28 cellular contexts compared by ENCODE assay signal in genomic region chr7:126686474-126686873, GRCh38.
A peak's percentile ranks its signal among the peaks of the same experiment; 100 is the strongest.
DNase-seq lines count a peak whose midpoint lies in the region; ATAC-seq, FAIRE-seq and TF ChIP-seq lines count a peak whose summit lies in the region.
"Had no signal": no experiment of that assay in that cellular context is flagged by ENCODE, and none has a peak within 500 bp of the region (broad histone marks: within the 10 kb centered on the region; RNA-seq: fewer than 3 reads in every experiment).

No MANE protein-coding gene starts in this region.

- peak overlapping the region; percentile 59 for H4K8ac ChIP-seq in neuronal stem cell (ENCODE audit: low read depth, low read length)

- H3K4me1 ChIP-seq in kidney (ENCODE audit: control insufficient read depth in 1 of 2, insufficient read depth in 1 of 2, low read depth in 1 of 2, low read length in 2 of 2) (no peaks in the 10 kb centered on the region), neuronal stem cell (ENCODE audit: control insufficient read depth in 2 of 2, insufficient read depth in 1 of 2, low read depth in 1 of 2, low read length in 2 of 2) (peaks cover 0 to 6% of the 10 kb centered on the region in 2 donors)
- H3K4me1 ChIP-seq: A549; BE2C; BLaER1 treated with 17β-estradiol and CSF1 and Interleukin-3, amounts not matched to agents 10 nM and 100 nM had no signal

- intact Hi-C loops in kidney (cut with DNase I): no loop called here

- H4K91ac ChIP-seq in neuronal stem cell (ENCODE audit: low read depth, low read length, poor library complexity): peak overlapping the region; percentile 70

- no peak overlapping the region for H3K27ac ChIP-seq in kidney (ENCODE audit: low read depth in 2 of 2, low read length in 2 of 2)
- H3K27ac ChIP-seq in neuronal stem cell (replicated peaks; ENCODE audit: low read length): no peak overlapping the region
- H3K27ac ChIP-seq: 22Rv1; A549; BLaER1 treated with 17β-estradiol and CSF1 and Interleukin-3, amounts not matched to agents 10 nM and 100 nM had no signal

- H2BK120ac ChIP-seq in neuronal stem cell (ENCODE audit: low read depth, low read length): no peak overlapping the region

- H3K27me3 Mint-ChIP-seq in activated naive CD8-positive, alpha-beta T cell treated with anti-CD3 and anti-CD28 coated beads, Interleukin-2, amount 50 U/mL, for 24 hours: no peaks in the 10 kb centered on the region
- no peaks in the 10 kb centered on the region for H3K27me3 Mint-ChIP-seq in activated naive CD8-positive, alpha-beta T cell treated with anti-CD3 and anti-CD28 coated beads for 36 hours
- H3K27me3 Mint-ChIP-seq in stimulated activated naive CD8-positive, alpha-beta T cell treated with anti-CD3 and anti-CD28 coated beads, Interleukin-15, amount 100 ng/mL, for 72 hours: no peaks in the 10 kb centered on the region
- H3K27me3 Mint-ChIP-seq: CD4-positive, alpha-beta T cell; CD8-positive, alpha-beta memory T cell had no signal

- no peak overlapping the region for H2AFZ ChIP-seq in neuronal stem cell (ENCODE audit: low read length)
- H2AFZ ChIP-seq: GM23338 had no signal

- H3K4me2 ChIP-seq in neuronal stem cell (ENCODE audit: insufficient read depth, low read length, poor library complexity, severe bottlenecking): no peak overlapping the region
- H3K4me2 ChIP-seq: A549; BLaER1 treated with 17β-estradiol and CSF1 and Interleukin-3, amounts not matched to agents 10 nM and 100 nM; GM23338 had no signal

- peak; percentile 39 for ATAC-seq in activated naive CD8-positive, alpha-beta T cell treated with anti-CD3 and anti-CD28 coated beads, Interleukin-2, amount 50 U/mL, for 24 hours
- ATAC-seq in stimulated activated naive CD8-positive, alpha-beta T cell treated with anti-CD3 and anti-CD28 coated beads, Interleukin-15, amount 100 ng/mL, for 72 hours: no peak
- ATAC-seq: A549, GM23338 had no signal

- H3K18ac ChIP-seq in neuronal stem cell (ENCODE audit: low read length): peak overlapping the region; percentile 92

- H3K14ac ChIP-seq in neuronal stem cell (ENCODE audit: low read length): peak overlapping the region; percentile 98

- peak overlapping the region; percentile 79 for H2BK15ac ChIP-seq in neuronal stem cell (ENCODE audit: low read length)

- H2AK5ac ChIP-seq in neuronal stem cell (ENCODE audit: low read depth, low read length): peak overlapping the region; percentile 97

- H3K4me3 ChIP-seq in kidney (ENCODE audit: low read length in 2 of 2) (no peak overlapping the region), neuronal stem cell (ENCODE audit: low read length in 2 of 2) (no peak overlapping the region)
- H3K4me3 ChIP-seq: A549; BLaER1 treated with 17β-estradiol and CSF1 and Interleukin-3, amounts not matched to agents 10 nM and 100 nM; GM23338 had no signal

- peak overlapping the region; percentile 35 for H2BK5ac ChIP-seq in neuronal stem cell (ENCODE audit: low read length)

- H3K4me1 Mint-ChIP-seq in activated naive CD8-positive, alpha-beta T cell treated with anti-CD3 and anti-CD28 coated beads, Interleukin-2, amount 50 U/mL, for 24 hours: no peaks in the 10 kb centered on the region
- no peaks in the 10 kb centered on the region for H3K4me1 Mint-ChIP-seq in activated naive CD8-positive, alpha-beta T cell treated with anti-CD3 and anti-CD28 coated beads for 36 hours
- no peaks in the 10 kb centered on the region for H3K4me1 Mint-ChIP-seq in stimulated activated naive CD8-positive, alpha-beta T cell treated with anti-CD3 and anti-CD28 coated beads, Interleukin-15, amount 100 ng/mL, for 72 hours
- H3K4me1 Mint-ChIP-seq: CD14-positive monocyte; CD8-positive, alpha-beta memory T cell had no signal

- peaks cover 2% of the 10 kb centered on the region for H3K79me1 ChIP-seq in neuronal stem cell (ENCODE audit: low read depth, low read length)

- peak overlapping the region; percentile 90 for H2BK12ac ChIP-seq in neuronal stem cell (ENCODE audit: low read length)

- H3K9ac ChIP-seq in kidney (ENCODE audit: low read length in 2 of 2): no peak overlapping the region
- H3K9ac ChIP-seq in neuronal stem cell (ENCODE audit: low read depth, low read length, poor library complexity): no peak overlapping the region
- H3K9ac ChIP-seq: BLaER1 treated with 17β-estradiol and CSF1 and Interleukin-3, amounts not matched to agents 10 nM and 100 nM had no signal

- H3K4ac ChIP-seq in neuronal stem cell (ENCODE audit: low read length): peak overlapping the region; percentile 31

- H3K9me3 ChIP-seq in kidney (ENCODE audit: control insufficient read depth in 1 of 2, low read length in 2 of 2): no peaks in the 10 kb centered on the region
- peaks cover 5 to 11% of the 10 kb centered on the region in 2 donors for H3K9me3 ChIP-seq in neuronal stem cell (replicated peaks in 1 of 2; ENCODE audit: control insufficient read depth in 2 of 2, insufficient read depth in 1 of 2, low read depth in 1 of 2, low read length in 2 of 2)
- H3K9me3 ChIP-seq: A549, BE2C had no signal

- no peaks in the 10 kb centered on the region for H3K36me3 Mint-ChIP-seq in activated naive CD8-positive, alpha-beta T cell treated with anti-CD3 and anti-CD28 coated beads, Interleukin-2, amount 50 U/mL, for 24 hours (ENCODE audit: low read depth)
- no peaks in the 10 kb centered on the region for H3K36me3 Mint-ChIP-seq in activated naive CD8-positive, alpha-beta T cell treated with anti-CD3 and anti-CD28 coated beads for 36 hours
- H3K36me3 Mint-ChIP-seq: CD14-positive monocyte; CD8-positive, alpha-beta memory T cell had no signal

- no CpG with 5 or more reads among the region's 5 CpGs for WGBS in neuronal stem cell (ENCODE audit: extremely low coverage in 2 of 2, insufficient read length in 2 of 2, insufficient replicate concordance in 1 of 2), 2 donors

- H3K9me3 Mint-ChIP-seq in activated naive CD8-positive, alpha-beta T cell treated with anti-CD3 and anti-CD28 coated beads, Interleukin-2, amount 50 U/mL, for 24 hours: no peaks in the 10 kb centered on the region
- no peaks in the 10 kb centered on the region for H3K9me3 Mint-ChIP-seq in activated naive CD8-positive, alpha-beta T cell treated with anti-CD3 and anti-CD28 coated beads for 36 hours
- H3K9me3 Mint-ChIP-seq in stimulated activated naive CD8-positive, alpha-beta T cell treated with anti-CD3 and anti-CD28 coated beads, Interleukin-15, amount 100 ng/mL, for 72 hours: peaks cover 0 to 7% of the 10 kb centered on the region in 2 donors
- H3K9me3 Mint-ChIP-seq: CD4-positive, alpha-beta T cell; CD8-positive, alpha-beta memory T cell had no signal

- no peak for FAIRE-seq in kidney (lab: Jason Lieb, UNC)
- FAIRE-seq: A549, D721Med, GM12891, GM18507, GM19239, H54 had no signal

- TF ChIP-seq CTCF in kidney (IDR thresholded peaks at IDR 0.05; ENCODE audit: borderline replicate concordance, extremely low read depth, insufficient read depth): no peak

- no peaks in the 10 kb centered on the region for H3K36me3 ChIP-seq in kidney (ENCODE audit: control insufficient read depth in 1 of 2, insufficient read depth in 2 of 2, low read length in 2 of 2)
- no peaks in the 10 kb centered on the region for H3K36me3 ChIP-seq in neuronal stem cell (replicated peaks in 1 of 2; ENCODE audit: control insufficient read depth in 2 of 2, insufficient read depth in 2 of 2, low read length in 2 of 2)
- H3K36me3 ChIP-seq: BE2C; BLaER1 treated with 17β-estradiol and CSF1 and Interleukin-3, amounts not matched to agents 10 nM and 100 nM had no signal

- DNase-seq in activated naive CD8-positive, alpha-beta T cell treated with anti-CD3 and anti-CD28 coated beads, Interleukin-2, amount 50 U/mL, for 24 hours: no peak
- DNase-seq in activated naive CD8-positive, alpha-beta T cell treated with anti-CD3 and anti-CD28 coated beads for 36 hours: no peak
- DNase-seq in cerebellar cortex (ENCODE audit: low spot score) (peak; percentile 9), kidney (peak; percentile 44), neuronal stem cell (ENCODE audit: low spot score) (no peak), A172 (ENCODE audit: low spot score) (no peak), hepatic stellate cell (ENCODE audit: low spot score) (no peak)
- DNase-seq in stimulated activated naive CD8-positive, alpha-beta T cell treated with anti-CD3 and anti-CD28 coated beads, Interleukin-15, amount 100 ng/mL, for 72 hours: no peak
- DNase-seq: ACHN; AML-193; BE2C; CD4-positive, alpha-beta T cell; CD8-positive, alpha-beta memory T cell; DMS 273 treated with DMSO at 0.1 percent for 48 hours; DMS79; EL; GF-D8; HCEC 1CT had no signal

- H3K4me3 Mint-ChIP-seq in activated naive CD8-positive, alpha-beta T cell treated with anti-CD3 and anti-CD28 coated beads, Interleukin-2, amount 50 U/mL, for 24 hours: no peak overlapping the region
- no peak overlapping the region for H3K4me3 Mint-ChIP-seq in activated naive CD8-positive, alpha-beta T cell treated with anti-CD3 and anti-CD28 coated beads for 36 hours
- H3K4me3 Mint-ChIP-seq in stimulated activated naive CD8-positive, alpha-beta T cell treated with anti-CD3 and anti-CD28 coated beads, Interleukin-15, amount 100 ng/mL, for 72 hours: no peak overlapping the region
- H3K4me3 Mint-ChIP-seq: CD14-positive monocyte; CD4-positive, alpha-beta T cell; CD8-positive, alpha-beta memory T cell; GM23338 had no signal

- no peak overlapping the region for H3K23ac ChIP-seq in neuronal stem cell (ENCODE audit: low read depth, low read length, poor library complexity)

- H3K27me3 ChIP-seq in neuronal stem cell (ENCODE audit: control insufficient read depth in 3 of 3, insufficient read depth in 3 of 3, low read depth in 1 of 3, low read length in 3 of 3): no peaks in the 10 kb centered on the region
- H3K27me3 ChIP-seq: BE2C; BLaER1 treated with 17β-estradiol and CSF1 and Interleukin-3, amounts not matched to agents 10 nM and 100 nM had no signal

- H3K27ac Mint-ChIP-seq in activated naive CD8-positive, alpha-beta T cell treated with anti-CD3 and anti-CD28 coated beads, Interleukin-2, amount 50 U/mL, for 24 hours: no peak overlapping the region
- no peak overlapping the region for H3K27ac Mint-ChIP-seq in activated naive CD8-positive, alpha-beta T cell treated with anti-CD3 and anti-CD28 coated beads for 36 hours
- H3K27ac Mint-ChIP-seq in stimulated activated naive CD8-positive, alpha-beta T cell treated with anti-CD3 and anti-CD28 coated beads, Interleukin-15, amount 100 ng/mL, for 72 hours: no peak overlapping the region
- H3K27ac Mint-ChIP-seq: CD14-positive monocyte; CD4-positive, alpha-beta T cell; GM23338 had no signal

Comparison
In these comparisons a context has a peak if more than half of its experiments do, and no peak if none do; other contexts are left out.
1. DNase-seq: peak in cerebellar cortex (single experiment) and kidney (single experiment); none in activated naive CD8-positive, alpha-beta T cell treated with anti-CD3 and anti-CD28 coated beads, Interleukin-2, amount 50 U/mL, for 24 hours (single experiment), activated naive CD8-positive, alpha-beta T cell treated with anti-CD3 and anti-CD28 coated beads for 36 hours (single experiment), neuronal stem cell (single experiment), A172 (single experiment), hepatic stellate cell (single experiment) and stimulated activated naive CD8-positive, alpha-beta T cell treated with anti-CD3 and anti-CD28 coated beads, Interleukin-15, amount 100 ng/mL, for 72 hours (0 of 2).